ENCODE assay signal across 27 cellular contexts in genomic region chr10:29039091-29039490, GRCh38.
"Had no signal": no experiment of that assay in that cellular context is flagged by ENCODE, and none has a peak within 500 bp of the region (broad histone marks: within the 10 kb centered on the region; RNA-seq: fewer than 3 reads in every experiment).

No MANE protein-coding gene starts in this region.

- H3K9me3 ChIP-seq: psoas muscle, sigmoid colon, upper lobe of left lung, vagina had no signal

- H3K27me3 Mint-ChIP-seq: naive B cell had no signal

- H3K36me3 ChIP-seq: left ventricle myocardium inferior, sigmoid colon, upper lobe of left lung, vagina had no signal

- H2AFZ ChIP-seq: parathyroid adenoma had no signal

- H3K4me1 Mint-ChIP-seq: activated naive CD8-positive, alpha-beta T cell treated with anti-CD3 and anti-CD28 coated beads for 36 hours had no signal

- H3K4me3 Mint-ChIP-seq: activated naive CD4-positive, alpha-beta T cell treated with anti-CD3 and anti-CD28 coated beads for 36 hours; activated naive CD8-positive, alpha-beta T cell treated with anti-CD3 and anti-CD28 coated beads for 36 hours; activated T-helper 1 cell treated with anti-CD3 and anti-CD28 coated beads, Interleukin-12 subunit alpha, Interleukin-12 subunit beta, Interleukin-2, Interleukin-4 antibody, amounts not matched to agents 30 ng/mL and 10 ng/mL and 1 ng/mL, durations not matched to agents 14 hours and 24 hours and 36 hours; naive B cell; neural crest cell; T-helper 1 cell treated with Interleukin-12 subunit alpha and Interleukin-12 subunit beta and Interleukin-4 antibody, amounts not matched to agents 30 μg/mL and 1 μg/mL, for 36 hours had no signal

- H3K9me3 Mint-ChIP-seq: activated naive CD8-positive, alpha-beta T cell treated with anti-CD3 and anti-CD28 coated beads for 36 hours; activated T-helper 1 cell treated with anti-CD3 and anti-CD28 coated beads, Interleukin-12 subunit alpha, Interleukin-12 subunit beta, Interleukin-2, Interleukin-4 antibody, amounts not matched to agents 30 ng/mL and 10 ng/mL and 1 ng/mL, durations not matched to agents 14 hours and 24 hours and 36 hours; T-helper 1 cell treated with Interleukin-12 subunit alpha and Interleukin-12 subunit beta and Interleukin-4 antibody, amounts not matched to agents 30 μg/mL and 1 μg/mL, for 36 hours had no signal

- DNase-seq: activated CD4-positive, alpha-beta T cell treated with anti-CD3 and anti-CD28 coated beads for 48 hours; activated CD4-positive, alpha-beta T cell treated with anti-CD3 and anti-CD28 coated beads, Interleukin-2, amount 50 U/mL, for 48 hours; activated CD8-positive, alpha-beta memory T cell treated with anti-CD3 and anti-CD28 coated beads for 24 hours; activated effector memory CD4-positive, alpha-beta T cell treated with anti-CD3 and anti-CD28 coated beads, Interleukin-2, amount 50 U/mL, for 16 hours; activated naive CD4-positive, alpha-beta T cell treated with anti-CD3 and anti-CD28 coated beads for 36 hours; activated naive CD8-positive, alpha-beta T cell treated with anti-CD3 and anti-CD28 coated beads for 36 hours; caudate nucleus; islet precursor cell; left ventricle myocardium inferior; naive B cell; nucleus accumbens; psoas muscle; sigmoid colon; small intestine; stimulated activated CD4-positive, alpha-beta T cell treated with anti-CD3 and anti-CD28 coated beads, Interleukin-15, amount 100 ng/mL, for 24 hours; stimulated activated CD4-positive, alpha-beta T cell treated with anti-CD3 and anti-CD28 coated beads, Interleukin-2, amount 100 ng/mL, for 24 hours; stimulated activated naive CD8-positive, alpha-beta T cell treated with anti-CD3 and anti-CD28 coated beads, Interleukin-15, Interleukin-2, amounts not matched to agents 100 U/mL and 50 U/mL, for 24 hours; T-helper 9 cell; upper lobe of left lung had no signal

- H3K27ac Mint-ChIP-seq: activated naive CD4-positive, alpha-beta T cell treated with anti-CD3 and anti-CD28 coated beads for 36 hours; activated naive CD8-positive, alpha-beta T cell treated with anti-CD3 and anti-CD28 coated beads for 36 hours; activated T-helper 1 cell treated with anti-CD3 and anti-CD28 coated beads, Interleukin-12 subunit alpha, Interleukin-12 subunit beta, Interleukin-2, Interleukin-4 antibody, amounts not matched to agents 30 ng/mL and 10 ng/mL and 1 ng/mL, durations not matched to agents 14 hours and 24 hours and 36 hours; naive B cell; T-helper 1 cell treated with Interleukin-12 subunit alpha and Interleukin-12 subunit beta and Interleukin-4 antibody, amounts not matched to agents 30 μg/mL and 1 μg/mL, for 36 hours had no signal

- H3K27me3 ChIP-seq: sigmoid colon, upper lobe of left lung, vagina had no signal

- H3K79me2 ChIP-seq: parathyroid adenoma had no signal

- H3K36me3 Mint-ChIP-seq: activated naive CD8-positive, alpha-beta T cell treated with anti-CD3 and anti-CD28 coated beads for 36 hours had no signal

- H3K9ac ChIP-seq: parathyroid adenoma had no signal

- H3K4me3 ChIP-seq: left ventricle myocardium inferior, lung, psoas muscle, sigmoid colon, upper lobe of left lung, vagina had no signal

- ATAC-seq: esophagus mucosa; psoas muscle; stimulated activated naive CD8-positive, alpha-beta T cell treated with anti-CD3 and anti-CD28 coated beads, Interleukin-15, Interleukin-2, amounts not matched to agents 100 U/mL and 50 U/mL, for 24 hours had no signal

- H3K27ac ChIP-seq: left ventricle myocardium inferior, parathyroid adenoma, psoas muscle, sigmoid colon, upper lobe of left lung, vagina, VCaP had no signal

- H3K4me1 ChIP-seq: left ventricle myocardium inferior, parathyroid adenoma, psoas muscle, upper lobe of left lung, vagina had no signal
